1 cellular context compared by ENCODE assay signal in the genomic region with DNA sequence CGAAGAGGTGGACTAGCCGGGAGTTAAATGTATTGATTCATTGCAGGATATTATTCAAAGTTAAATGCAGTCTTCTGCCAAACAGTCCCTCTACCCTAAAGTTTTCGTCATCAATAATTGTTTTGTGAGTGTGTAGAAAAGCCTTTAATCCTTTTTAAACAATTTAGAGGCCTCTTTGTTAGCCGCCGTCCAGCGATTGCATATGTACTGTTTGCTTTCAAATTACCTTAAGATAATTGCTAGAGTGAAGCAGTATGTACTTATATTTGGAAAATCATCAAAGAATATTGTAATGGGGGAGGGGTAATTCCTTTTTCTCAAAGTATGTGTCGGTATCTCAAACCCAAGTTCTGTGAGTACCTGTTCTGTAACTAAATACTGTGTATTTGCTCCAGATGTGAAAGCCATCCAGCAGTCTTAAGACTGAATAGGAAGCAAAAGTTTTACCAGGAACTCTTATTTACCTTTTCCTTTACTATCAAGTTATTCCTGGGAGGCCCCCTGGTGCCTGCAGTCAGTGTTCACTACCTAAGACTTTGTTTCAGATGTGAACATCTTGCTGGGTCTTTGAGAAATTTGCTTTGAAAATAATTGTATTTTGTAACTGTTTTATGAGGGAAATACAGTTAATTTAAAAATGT.
TF ChIP-seq lines count a peak whose summit lies in the region.

No MANE protein-coding gene starts in this region.

TF ChIP-seq in HepG2, 621 proteins besides CTCF, POLR2A, EP300 and RAD21 (continued from another document):
- TF ChIP-seq, protein P1, sequence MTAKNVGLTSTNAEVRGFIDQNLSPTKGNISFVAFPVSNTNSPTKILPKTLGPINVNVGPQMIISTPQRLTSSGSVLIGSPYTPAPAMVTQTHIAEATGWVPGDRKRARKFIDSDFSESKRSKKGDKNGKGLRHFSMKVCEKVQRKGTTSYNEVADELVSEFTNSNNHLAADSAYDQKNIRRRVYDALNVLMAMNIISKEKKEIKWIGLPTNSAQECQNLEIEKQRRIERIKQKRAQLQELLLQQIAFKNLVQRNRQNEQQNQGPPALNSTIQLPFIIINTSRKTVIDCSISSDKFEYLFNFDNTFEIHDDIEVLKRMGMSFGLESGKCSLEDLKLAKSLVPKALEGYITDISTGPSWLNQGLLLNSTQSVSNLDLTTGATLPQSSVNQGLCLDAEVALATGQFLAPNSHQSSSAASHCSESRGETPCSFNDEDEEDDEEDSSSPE (CRISPR knock-in tag; IDR thresholded peaks at IDR 0.05): no peak
- TF ChIP-seq ISL2 (CRISPR knock-in tag; IDR thresholded peaks at IDR 0.05) (peak; percentile 16; the same call in 1 of the 2 replicates), FOXK2 (IDR thresholded peaks at IDR 0.05) (peak; percentile 25; the same call in 1 of the 2 replicates), ELF4 (CRISPR knock-in tag; IDR thresholded peaks at IDR 0.05; ENCODE audit: borderline replicate concordance) (no peak), STAG1 (CRISPR knock-in tag; IDR thresholded peaks at IDR 0.05) (peak; percentile 71), SATB2 (CRISPR knock-in tag; IDR thresholded peaks at IDR 0.05) (no peak), PITX1 (CRISPR knock-in tag; IDR thresholded peaks at IDR 0.05) (peak; percentile 51; the same call in 1 of the 2 replicates), ZFP36L1 (CRISPR knock-in tag; IDR thresholded peaks at IDR 0.05) (peak; percentile 49; the same call in 1 of the 2 replicates), FOXA1 (IDR thresholded peaks at IDR 0.05) (0 out of 2 replicates have a peak, but pooled peaks have one; percentile 14), FOXA1 (CRISPR knock-in tag; IDR thresholded peaks at IDR 0.05) (peak; percentile 66), ZNF510 (CRISPR knock-in tag; IDR thresholded peaks at IDR 0.05; ENCODE audit: low read depth) (no peak), CREB1 (IDR thresholded peaks at IDR 0.05) (no peak), CREB1 (CRISPR knock-in tag; IDR thresholded peaks at IDR 0.05) (peak; percentile 13; the same call in 1 of the 2 replicates)
- TF ChIP-seq, protein P2, sequence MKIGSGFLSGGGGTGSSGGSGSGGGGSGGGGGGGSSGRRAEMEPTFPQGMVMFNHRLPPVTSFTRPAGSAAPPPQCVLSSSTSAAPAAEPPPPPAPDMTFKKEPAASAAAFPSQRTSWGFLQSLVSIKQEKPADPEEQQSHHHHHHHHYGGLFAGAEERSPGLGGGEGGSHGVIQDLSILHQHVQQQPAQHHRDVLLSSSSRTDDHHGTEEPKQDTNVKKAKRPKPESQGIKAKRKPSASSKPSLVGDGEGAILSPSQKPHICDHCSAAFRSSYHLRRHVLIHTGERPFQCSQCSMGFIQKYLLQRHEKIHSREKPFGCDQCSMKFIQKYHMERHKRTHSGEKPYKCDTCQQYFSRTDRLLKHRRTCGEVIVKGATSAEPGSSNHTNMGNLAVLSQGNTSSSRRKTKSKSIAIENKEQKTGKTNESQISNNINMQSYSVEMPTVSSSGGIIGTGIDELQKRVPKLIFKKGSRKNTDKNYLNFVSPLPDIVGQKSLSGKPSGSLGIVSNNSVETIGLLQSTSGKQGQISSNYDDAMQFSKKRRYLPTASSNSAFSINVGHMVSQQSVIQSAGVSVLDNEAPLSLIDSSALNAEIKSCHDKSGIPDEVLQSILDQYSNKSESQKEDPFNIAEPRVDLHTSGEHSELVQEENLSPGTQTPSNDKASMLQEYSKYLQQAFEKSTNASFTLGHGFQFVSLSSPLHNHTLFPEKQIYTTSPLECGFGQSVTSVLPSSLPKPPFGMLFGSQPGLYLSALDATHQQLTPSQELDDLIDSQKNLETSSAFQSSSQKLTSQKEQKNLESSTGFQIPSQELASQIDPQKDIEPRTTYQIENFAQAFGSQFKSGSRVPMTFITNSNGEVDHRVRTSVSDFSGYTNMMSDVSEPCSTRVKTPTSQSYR (CRISPR knock-in tag; IDR thresholded peaks at IDR 0.05; ENCODE audit: borderline replicate concordance): peak; percentile 39; the same call in 1 of the 2 replicates
- TF ChIP-seq, protein P3, sequence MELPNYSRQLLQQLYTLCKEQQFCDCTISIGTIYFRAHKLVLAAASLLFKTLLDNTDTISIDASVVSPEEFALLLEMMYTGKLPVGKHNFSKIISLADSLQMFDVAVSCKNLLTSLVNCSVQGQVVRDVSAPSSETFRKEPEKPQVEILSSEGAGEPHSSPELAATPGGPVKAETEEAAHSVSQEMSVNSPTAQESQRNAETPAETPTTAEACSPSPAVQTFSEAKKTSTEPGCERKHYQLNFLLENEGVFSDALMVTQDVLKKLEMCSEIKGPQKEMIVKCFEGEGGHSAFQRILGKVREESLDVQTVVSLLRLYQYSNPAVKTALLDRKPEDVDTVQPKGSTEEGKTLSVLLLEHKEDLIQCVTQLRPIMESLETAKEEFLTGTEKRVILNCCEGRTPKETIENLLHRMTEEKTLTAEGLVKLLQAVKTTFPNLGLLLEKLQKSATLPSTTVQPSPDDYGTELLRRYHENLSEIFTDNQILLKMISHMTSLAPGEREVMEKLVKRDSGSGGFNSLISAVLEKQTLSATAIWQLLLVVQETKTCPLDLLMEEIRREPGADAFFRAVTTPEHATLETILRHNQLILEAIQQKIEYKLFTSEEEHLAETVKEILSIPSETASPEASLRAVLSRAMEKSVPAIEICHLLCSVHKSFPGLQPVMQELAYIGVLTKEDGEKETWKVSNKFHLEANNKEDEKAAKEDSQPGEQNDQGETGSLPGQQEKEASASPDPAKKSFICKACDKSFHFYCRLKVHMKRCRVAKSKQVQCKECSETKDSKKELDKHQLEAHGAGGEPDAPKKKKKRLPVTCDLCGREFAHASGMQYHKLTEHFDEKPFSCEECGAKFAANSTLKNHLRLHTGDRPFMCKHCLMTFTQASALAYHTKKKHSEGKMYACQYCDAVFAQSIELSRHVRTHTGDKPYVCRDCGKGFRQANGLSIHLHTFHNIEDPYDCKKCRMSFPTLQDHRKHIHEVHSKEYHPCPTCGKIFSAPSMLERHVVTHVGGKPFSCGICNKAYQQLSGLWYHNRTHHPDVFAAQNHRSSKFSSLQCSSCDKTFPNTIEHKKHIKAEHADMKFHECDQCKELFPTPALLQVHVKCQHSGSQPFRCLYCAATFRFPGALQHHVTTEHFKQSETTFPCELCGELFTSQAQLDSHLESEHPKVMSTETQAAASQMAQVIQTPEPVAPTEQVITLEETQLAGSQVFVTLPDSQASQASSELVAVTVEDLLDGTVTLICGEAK (IDR thresholded peaks at IDR 0.05): no peak
- TF ChIP-seq, protein P3 (CRISPR knock-in tag; IDR thresholded peaks at IDR 0.05): no peak
- TF ChIP-seq, protein P4, sequence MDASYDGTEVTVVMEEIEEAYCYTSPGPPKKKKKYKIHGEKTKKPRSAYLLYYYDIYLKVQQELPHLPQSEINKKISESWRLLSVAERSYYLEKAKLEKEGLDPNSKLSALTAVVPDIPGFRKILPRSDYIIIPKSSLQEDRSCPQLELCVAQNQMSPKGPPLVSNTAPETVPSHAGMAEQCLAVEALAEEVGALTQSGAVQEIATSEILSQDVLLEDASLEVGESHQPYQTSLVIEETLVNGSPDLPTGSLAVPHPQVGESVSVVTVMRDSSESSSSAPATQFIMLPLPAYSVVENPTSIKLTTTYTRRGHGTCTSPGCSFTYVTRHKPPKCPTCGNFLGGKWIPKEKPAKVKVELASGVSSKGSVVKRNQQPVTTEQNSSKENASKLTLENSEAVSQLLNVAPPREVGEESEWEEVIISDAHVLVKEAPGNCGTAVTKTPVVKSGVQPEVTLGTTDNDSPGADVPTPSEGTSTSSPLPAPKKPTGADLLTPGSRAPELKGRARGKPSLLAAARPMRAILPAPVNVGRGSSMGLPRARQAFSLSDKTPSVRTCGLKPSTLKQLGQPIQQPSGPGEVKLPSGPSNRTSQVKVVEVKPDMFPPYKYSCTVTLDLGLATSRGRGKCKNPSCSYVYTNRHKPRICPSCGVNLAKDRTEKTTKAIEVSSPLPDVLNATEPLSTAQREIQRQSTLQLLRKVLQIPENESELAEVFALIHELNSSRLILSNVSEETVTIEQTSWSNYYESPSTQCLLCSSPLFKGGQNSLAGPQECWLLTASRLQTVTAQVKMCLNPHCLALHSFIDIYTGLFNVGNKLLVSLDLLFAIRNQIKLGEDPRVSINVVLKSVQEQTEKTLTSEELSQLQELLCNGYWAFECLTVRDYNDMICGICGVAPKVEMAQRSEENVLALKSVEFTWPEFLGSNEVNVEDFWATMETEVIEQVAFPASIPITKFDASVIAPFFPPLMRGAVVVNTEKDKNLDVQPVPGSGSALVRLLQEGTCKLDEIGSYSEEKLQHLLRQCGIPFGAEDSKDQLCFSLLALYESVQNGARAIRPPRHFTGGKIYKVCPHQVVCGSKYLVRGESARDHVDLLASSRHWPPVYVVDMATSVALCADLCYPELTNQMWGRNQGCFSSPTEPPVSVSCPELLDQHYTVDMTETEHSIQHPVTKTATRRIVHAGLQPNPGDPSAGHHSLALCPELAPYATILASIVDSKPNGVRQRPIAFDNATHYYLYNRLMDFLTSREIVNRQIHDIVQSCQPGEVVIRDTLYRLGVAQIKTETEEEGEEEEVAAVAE (CRISPR knock-in tag; IDR thresholded peaks at IDR 0.05; ENCODE audit: borderline replicate concordance): no peak
- TF ChIP-seq, protein P5, sequence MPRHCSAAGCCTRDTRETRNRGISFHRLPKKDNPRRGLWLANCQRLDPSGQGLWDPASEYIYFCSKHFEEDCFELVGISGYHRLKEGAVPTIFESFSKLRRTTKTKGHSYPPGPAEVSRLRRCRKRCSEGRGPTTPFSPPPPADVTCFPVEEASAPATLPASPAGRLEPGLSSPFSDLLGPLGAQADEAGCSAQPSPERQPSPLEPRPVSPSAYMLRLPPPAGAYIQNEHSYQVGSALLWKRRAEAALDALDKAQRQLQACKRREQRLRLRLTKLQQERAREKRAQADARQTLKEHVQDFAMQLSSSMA (CRISPR knock-in tag; IDR thresholded peaks at IDR 0.05): no peak
